In the genomic region with DNA sequence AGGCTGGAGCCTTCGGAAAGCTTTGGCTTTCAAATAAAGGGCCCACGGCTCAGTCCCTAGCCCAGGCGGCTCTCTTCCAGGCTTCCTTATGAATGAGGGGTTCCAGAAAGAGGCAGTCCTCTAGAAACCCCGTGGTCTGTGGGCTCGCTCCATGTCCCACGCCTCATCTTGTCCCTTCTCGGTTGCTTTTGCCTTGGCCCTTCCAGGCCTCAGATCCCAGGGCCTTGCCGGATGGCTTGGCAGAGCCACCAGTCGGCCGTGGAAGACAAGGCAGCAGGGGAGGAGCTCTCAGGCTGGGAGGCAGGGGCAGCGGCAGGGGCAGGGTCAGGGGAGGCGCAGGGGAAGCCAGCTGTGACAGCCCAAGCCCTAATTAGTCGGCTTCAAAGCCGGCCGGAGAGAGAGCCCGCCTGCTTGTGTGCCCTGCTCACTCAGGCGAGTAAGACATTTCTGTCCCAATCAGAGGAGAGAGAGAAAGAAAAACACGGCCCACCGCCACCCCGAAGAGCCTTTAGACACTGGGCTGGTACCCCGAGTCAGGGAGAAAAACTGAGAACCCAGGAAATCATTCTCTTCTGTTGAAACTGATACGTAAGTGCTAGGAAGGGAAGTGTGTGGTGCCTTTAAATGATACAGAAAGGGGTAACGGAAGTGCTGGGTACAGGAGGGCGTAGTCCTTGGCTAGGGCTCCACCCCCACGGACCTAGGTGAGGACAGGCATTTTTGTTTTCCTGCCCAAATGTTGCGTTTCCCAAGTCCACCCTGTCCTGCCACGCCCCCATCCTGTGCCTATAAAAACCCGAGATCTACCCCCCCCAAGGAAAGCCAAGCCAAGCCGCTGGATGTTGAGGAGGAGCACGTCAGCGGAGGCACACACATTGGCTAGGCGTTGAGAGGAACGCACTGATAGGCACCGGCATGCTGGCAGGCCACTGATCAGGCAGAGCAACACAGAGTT, we compare ENCODE assay signal across 1 cellular context.
A peak's percentile ranks its signal among the peaks of the same experiment; 100 is the strongest.
TF ChIP-seq lines count a peak whose summit lies in the region.

No MANE protein-coding gene starts in this region.

TF ChIP-seq in HepG2, 621 proteins besides CTCF, POLR2A, EP300 and RAD21 (continued from another document and continues in another):
- TF ChIP-seq, protein P1, sequence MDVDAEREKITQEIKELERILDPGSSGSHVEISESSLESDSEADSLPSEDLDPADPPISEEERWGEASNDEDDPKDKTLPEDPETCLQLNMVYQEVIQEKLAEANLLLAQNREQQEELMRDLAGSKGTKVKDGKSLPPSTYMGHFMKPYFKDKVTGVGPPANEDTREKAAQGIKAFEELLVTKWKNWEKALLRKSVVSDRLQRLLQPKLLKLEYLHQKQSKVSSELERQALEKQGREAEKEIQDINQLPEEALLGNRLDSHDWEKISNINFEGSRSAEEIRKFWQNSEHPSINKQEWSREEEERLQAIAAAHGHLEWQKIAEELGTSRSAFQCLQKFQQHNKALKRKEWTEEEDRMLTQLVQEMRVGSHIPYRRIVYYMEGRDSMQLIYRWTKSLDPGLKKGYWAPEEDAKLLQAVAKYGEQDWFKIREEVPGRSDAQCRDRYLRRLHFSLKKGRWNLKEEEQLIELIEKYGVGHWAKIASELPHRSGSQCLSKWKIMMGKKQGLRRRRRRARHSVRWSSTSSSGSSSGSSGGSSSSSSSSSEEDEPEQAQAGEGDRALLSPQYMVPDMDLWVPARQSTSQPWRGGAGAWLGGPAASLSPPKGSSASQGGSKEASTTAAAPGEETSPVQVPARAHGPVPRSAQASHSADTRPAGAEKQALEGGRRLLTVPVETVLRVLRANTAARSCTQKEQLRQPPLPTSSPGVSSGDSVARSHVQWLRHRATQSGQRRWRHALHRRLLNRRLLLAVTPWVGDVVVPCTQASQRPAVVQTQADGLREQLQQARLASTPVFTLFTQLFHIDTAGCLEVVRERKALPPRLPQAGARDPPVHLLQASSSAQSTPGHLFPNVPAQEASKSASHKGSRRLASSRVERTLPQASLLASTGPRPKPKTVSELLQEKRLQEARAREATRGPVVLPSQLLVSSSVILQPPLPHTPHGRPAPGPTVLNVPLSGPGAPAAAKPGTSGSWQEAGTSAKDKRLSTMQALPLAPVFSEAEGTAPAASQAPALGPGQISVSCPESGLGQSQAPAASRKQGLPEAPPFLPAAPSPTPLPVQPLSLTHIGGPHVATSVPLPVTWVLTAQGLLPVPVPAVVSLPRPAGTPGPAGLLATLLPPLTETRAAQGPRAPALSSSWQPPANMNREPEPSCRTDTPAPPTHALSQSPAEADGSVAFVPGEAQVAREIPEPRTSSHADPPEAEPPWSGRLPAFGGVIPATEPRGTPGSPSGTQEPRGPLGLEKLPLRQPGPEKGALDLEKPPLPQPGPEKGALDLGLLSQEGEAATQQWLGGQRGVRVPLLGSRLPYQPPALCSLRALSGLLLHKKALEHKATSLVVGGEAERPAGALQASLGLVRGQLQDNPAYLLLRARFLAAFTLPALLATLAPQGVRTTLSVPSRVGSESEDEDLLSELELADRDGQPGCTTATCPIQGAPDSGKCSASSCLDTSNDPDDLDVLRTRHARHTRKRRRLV (CRISPR knock-in tag; IDR thresholded peaks at IDR 0.05), result no peak
- TF ChIP-seq SP1 (IDR thresholded peaks at IDR 0.05), result no peak
- TF ChIP-seq SP1 (CRISPR knock-in tag; IDR thresholded peaks at IDR 0.05), result peak; percentile 57
- no peak for TF ChIP-seq TFDP1 (CRISPR knock-in tag; IDR thresholded peaks at IDR 0.05; ENCODE audit: borderline replicate concordance)
- TF ChIP-seq, protein P2, sequence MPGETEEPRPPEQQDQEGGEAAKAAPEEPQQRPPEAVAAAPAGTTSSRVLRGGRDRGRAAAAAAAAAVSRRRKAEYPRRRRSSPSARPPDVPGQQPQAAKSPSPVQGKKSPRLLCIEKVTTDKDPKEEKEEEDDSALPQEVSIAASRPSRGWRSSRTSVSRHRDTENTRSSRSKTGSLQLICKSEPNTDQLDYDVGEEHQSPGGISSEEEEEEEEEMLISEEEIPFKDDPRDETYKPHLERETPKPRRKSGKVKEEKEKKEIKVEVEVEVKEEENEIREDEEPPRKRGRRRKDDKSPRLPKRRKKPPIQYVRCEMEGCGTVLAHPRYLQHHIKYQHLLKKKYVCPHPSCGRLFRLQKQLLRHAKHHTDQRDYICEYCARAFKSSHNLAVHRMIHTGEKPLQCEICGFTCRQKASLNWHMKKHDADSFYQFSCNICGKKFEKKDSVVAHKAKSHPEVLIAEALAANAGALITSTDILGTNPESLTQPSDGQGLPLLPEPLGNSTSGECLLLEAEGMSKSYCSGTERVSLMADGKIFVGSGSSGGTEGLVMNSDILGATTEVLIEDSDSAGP (CRISPR knock-in tag; IDR thresholded peaks at IDR 0.05; ENCODE audit: borderline replicate concordance), result peak; percentile 91
- peak; percentile 32; the same call in 1 of the 2 replicates for TF ChIP-seq ARID4A (CRISPR knock-in tag; IDR thresholded peaks at IDR 0.05; ENCODE audit: borderline replicate concordance)
- TF ChIP-seq ZSCAN30 (CRISPR knock-in tag; IDR thresholded peaks at IDR 0.05), result no peak
- 0 out of 2 replicates have a peak, but pooled peaks have one; percentile 7 for TF ChIP-seq MXD1 (CRISPR knock-in tag; IDR thresholded peaks at IDR 0.05)
- TF ChIP-seq HCFC1 (IDR thresholded peaks at IDR 0.05; ENCODE audit: low read depth, low read length), result no peak
- no peak for TF ChIP-seq THYN1 (CRISPR knock-in tag; IDR thresholded peaks at IDR 0.05; ENCODE audit: borderline replicate concordance, low read depth)
- TF ChIP-seq ZNF317 (CRISPR knock-in tag; IDR thresholded peaks at IDR 0.05), result no peak
- TF ChIP-seq GTF3A (CRISPR knock-in tag; conservative IDR thresholded peaks at IDR 0.05), result 0 out of 2 replicates have a peak, but pooled peaks have one; percentile 51
- TF ChIP-seq ZBTB4 (CRISPR knock-in tag; IDR thresholded peaks at IDR 0.05; ENCODE audit: borderline replicate concordance), result peak; percentile 61; the same call in 1 of the 2 replicates
- TF ChIP-seq HOXA3 (CRISPR knock-in tag; IDR thresholded peaks at IDR 0.05), result 0 out of 2 replicates have a peak, but pooled peaks have one; percentile 7
- TF ChIP-seq HINFP (CRISPR knock-in tag; IDR thresholded peaks at IDR 0.05; ENCODE audit: low read depth), result peak; percentile 100
- no peak for TF ChIP-seq ZNF776 (CRISPR knock-in tag; IDR thresholded peaks at IDR 0.05)
- 0 out of 2 replicates have a peak, but pooled peaks have one; percentile 10 for TF ChIP-seq MAX (IDR thresholded peaks at IDR 0.05)
- TF ChIP-seq, protein P3, sequence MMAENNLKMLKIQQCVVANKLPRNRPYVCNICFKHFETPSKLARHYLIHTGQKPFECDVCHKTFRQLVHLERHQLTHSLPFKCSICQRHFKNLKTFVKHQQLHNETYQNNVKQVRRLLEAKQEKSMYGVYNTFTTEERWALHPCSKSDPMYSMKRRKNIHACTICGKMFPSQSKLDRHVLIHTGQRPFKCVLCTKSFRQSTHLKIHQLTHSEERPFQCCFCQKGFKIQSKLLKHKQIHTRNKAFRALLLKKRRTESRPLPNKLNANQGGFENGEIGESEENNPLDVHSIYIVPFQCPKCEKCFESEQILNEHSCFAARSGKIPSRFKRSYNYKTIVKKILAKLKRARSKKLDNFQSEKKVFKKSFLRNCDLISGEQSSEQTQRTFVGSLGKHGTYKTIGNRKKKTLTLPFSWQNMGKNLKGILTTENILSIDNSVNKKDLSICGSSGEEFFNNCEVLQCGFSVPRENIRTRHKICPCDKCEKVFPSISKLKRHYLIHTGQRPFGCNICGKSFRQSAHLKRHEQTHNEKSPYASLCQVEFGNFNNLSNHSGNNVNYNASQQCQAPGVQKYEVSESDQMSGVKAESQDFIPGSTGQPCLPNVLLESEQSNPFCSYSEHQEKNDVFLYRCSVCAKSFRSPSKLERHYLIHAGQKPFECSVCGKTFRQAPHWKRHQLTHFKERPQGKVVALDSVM (CRISPR knock-in tag; IDR thresholded peaks at IDR 0.05), result peak; percentile 65
- TF ChIP-seq ZNF205 (CRISPR knock-in tag; IDR thresholded peaks at IDR 0.05), result 0 out of 2 replicates have a peak, but pooled peaks have one; percentile 46
- no peak for TF ChIP-seq ZBTB26 (CRISPR knock-in tag; IDR thresholded peaks at IDR 0.05; ENCODE audit: borderline replicate concordance)
- peak; percentile 47; the same call in 1 of the 2 replicates for TF ChIP-seq MEIS1 (CRISPR knock-in tag; IDR thresholded peaks at IDR 0.05; ENCODE audit: borderline replicate concordance)
- 0 out of 2 replicates have a peak, but pooled peaks have one; percentile 67 for TF ChIP-seq ZNF230 (CRISPR knock-in tag; IDR thresholded peaks at IDR 0.05)
- peak; percentile 39; the same call in 1 of the 2 replicates for TF ChIP-seq PHF8 (CRISPR knock-in tag; IDR thresholded peaks at IDR 0.05)
